In the genomic region with DNA sequence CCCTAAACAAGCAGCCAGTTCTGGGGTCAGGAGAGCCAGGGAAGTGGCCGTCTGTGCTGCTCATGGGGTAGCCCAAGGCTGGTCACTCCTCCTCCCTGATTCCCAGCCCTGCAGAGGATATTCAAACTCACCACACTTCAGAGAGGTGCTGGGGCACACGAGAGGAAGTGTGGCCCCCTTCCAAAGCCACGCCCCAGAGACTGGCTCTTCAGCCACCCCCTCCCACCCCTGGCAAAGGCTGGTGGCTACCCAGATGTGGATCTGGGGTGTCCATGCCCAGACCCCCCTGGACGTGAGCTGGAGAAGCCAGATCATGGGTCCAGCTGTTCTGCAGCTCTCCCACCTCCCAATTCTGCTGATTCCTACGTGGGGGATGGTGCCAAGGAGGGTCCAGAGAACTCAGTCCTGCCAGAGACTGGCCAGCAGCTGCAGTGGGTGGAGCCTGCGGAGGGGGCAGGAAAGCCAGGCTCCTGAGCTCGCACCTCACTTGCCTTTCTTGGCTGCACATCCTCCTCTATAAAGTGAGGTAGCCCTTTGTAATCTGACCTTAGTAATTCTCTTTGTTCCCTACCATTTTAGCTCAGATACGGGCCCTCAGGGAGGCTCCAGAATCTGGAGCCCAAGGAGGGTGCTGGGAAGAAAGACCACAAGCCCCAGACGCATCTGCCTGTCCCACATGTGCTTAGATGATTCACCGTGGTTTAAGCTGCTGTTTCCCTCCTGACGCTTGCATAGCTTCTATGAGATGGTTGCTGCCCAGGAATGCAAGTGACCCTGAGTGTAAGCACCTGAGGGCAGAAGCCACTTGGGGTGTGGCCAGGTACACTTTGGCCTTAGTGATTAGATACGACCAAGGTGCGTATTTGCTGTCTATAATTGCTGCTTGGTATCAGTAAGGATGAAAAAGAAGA, we compare ENCODE assay signal across 1 cellular context.
TF ChIP-seq lines count a peak whose summit lies in the region.

No MANE protein-coding gene starts in this region.

TF ChIP-seq in H1, 55 proteins besides CTCF, POLR2A, EP300 and RAD21:
- TF ChIP-seq GABPA (IDR thresholded peaks at IDR 0.05; ENCODE audit: borderline replicate concordance, insufficient read depth, low read length) (no peak), SIX5 (IDR thresholded peaks at IDR 0.05; ENCODE audit: low read depth, low read length) (no peak), SP2 (IDR thresholded peaks at IDR 0.05; ENCODE audit: low read length) (no peak), TAF1 (IDR thresholded peaks at IDR 0.05; ENCODE audit: low read depth, low read length) (no peak), RNF2 (IDR thresholded peaks at IDR 0.05; ENCODE audit: borderline replicate concordance, low read depth, low read length, missing control alignments, poor library complexity, severe bottlenecking) (no peak), RXRA (IDR thresholded peaks at IDR 0.05; ENCODE audit: insufficient read depth, low read depth, low read length) (no peak), JUND (IDR thresholded peaks at IDR 0.05; ENCODE audit: low read length) (no peak), CHD2 (IDR thresholded peaks at IDR 0.05; ENCODE audit: low read length) (no peak), TEAD4 (IDR thresholded peaks at IDR 0.05; ENCODE audit: low read depth, low read length) (no peak), POU5F1 (IDR thresholded peaks at IDR 0.05; ENCODE audit: low read depth, low read length) (no peak), KDM1A (IDR thresholded peaks at IDR 0.05; ENCODE audit: borderline replicate concordance, low read length) (no peak), PHF8 (conservative IDR thresholded peaks at IDR 0.05; ENCODE audit: low read depth, low read length) (no peak)
- TF ChIP-seq, protein P1, sequence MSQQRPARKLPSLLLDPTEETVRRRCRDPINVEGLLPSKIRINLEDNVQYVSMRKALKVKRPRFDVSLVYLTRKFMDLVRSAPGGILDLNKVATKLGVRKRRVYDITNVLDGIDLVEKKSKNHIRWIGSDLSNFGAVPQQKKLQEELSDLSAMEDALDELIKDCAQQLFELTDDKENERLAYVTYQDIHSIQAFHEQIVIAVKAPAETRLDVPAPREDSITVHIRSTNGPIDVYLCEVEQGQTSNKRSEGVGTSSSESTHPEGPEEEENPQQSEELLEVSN (IDR thresholded peaks at IDR 0.05): no peak
